Comparison of ENCODE assay signal across 15 cellular contexts in the genomic region with DNA sequence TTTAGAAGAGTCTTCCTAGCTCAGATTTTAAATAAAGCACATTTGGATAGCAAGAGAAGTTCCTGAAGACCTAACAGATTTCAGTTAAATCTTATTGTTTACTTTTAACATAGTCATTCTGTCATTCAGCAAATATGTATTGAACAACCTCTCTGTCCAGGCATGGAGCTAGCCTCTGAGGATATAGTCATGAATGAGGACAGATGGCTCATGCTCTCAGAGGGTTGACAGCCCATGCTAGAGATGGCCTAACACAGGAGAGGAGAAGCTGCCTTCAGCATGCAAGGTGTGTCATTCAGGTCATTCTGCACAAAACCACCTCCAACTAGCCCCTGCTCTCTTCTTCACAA. TPM values are rescaled to one million over a fixed set of nuclear protein-coding genes. Genes with fewer than 3 reads are reported as not detected.
DNase-seq lines count a peak whose midpoint lies in the region; TF ChIP-seq lines count a peak whose summit lies in the region.
"Had no signal": no experiment of that assay in that cellular context is flagged by ENCODE, and none has a peak within 500 bp of the region (broad histone marks: within the 10 kb centered on the region; RNA-seq: fewer than 3 reads in every experiment).

No MANE protein-coding gene starts in this region.

- no peak for TF ChIP-seq POLR2A in uterus (IDR thresholded peaks at IDR 0.05)

- DNase-seq in DMS 273 (lab: John Stamatoyannopoulos, UW; ENCODE audit: unreplicated experiment): peak; percentile 64
- DNase-seq in DMS 273 treated with DMSO at 0.1 percent for 48 hours (lab: John Stamatoyannopoulos, UW): no peak
- DNase-seq in NCI-H2196 treated with DMSO at 0.1 percent for 48 hours (lab: John Stamatoyannopoulos, UW; ENCODE audit: unreplicated experiment): peak; percentile 66
- no peak for DNase-seq in chondrocyte (ENCODE audit: low spot score)
- no peak for DNase-seq in uterus
- DNase-seq in cortex of kidney (lab: John Stamatoyannopoulos, UW): no peak
- no peak for DNase-seq in head of caudate nucleus
- DNase-seq: activated CD4-positive, alpha-beta T cell treated with anti-CD3 and anti-CD28 coated beads for 1 hour; kidney glomerular epithelial cell had no signal

- peaks cover 13% of the 10 kb centered on the region for H3K4me1 ChIP-seq in rectal smooth muscle tissue (ENCODE audit: control insufficient read depth, insufficient read depth, low read length)
- H3K4me1 ChIP-seq in uterus: peaks cover 0 to 3% of the 10 kb centered on the region in 2 donors

- H3K27ac ChIP-seq in rectal smooth muscle tissue (ENCODE audit: low read depth, low read length) (peak overlapping the region; percentile 51), uterus (no peak overlapping the region)
- H3K27ac ChIP-seq: 22Rv1, tibial nerve had no signal

- intact Hi-C loops in uterus (cut with DNase I; ENCODE audit: low total_unique reads) (no loop called here), head of caudate nucleus (cut with DNase I) (no loop called here)

- peak overlapping the region; percentile 74 for H3K27ac Mint-ChIP-seq in chondrocyte (ENCODE audit: unreplicated experiment)
- H3K27ac Mint-ChIP-seq: activated T-helper 1 cell treated with anti-CD3 and anti-CD28 coated beads, Interleukin-12 subunit alpha, Interleukin-12 subunit beta, Interleukin-2, Interleukin-4 antibody, amounts not matched to agents 30 ng/mL and 10 ng/mL and 1 ng/mL, durations not matched to agents 14 hours and 24 hours and 36 hours; natural killer cell treated with Interleukin-12 subunit alpha and Interleukin-12 subunit beta and Interleukin-15 and Interleukin-18, amount 100 ng/mL, for 72 hours had no signal

- H3K27me3 ChIP-seq in rectal smooth muscle tissue (ENCODE audit: control insufficient read depth, insufficient read depth, low read length) (no peaks in the 10 kb centered on the region), uterus (no peaks in the 10 kb centered on the region)

- H3K9me3 Mint-ChIP-seq in chondrocyte (ENCODE audit: low read depth): no peaks in the 10 kb centered on the region
- H3K9me3 Mint-ChIP-seq: activated T-helper 1 cell treated with anti-CD3 and anti-CD28 coated beads, Interleukin-12 subunit alpha, Interleukin-12 subunit beta, Interleukin-2, Interleukin-4 antibody, amounts not matched to agents 30 ng/mL and 10 ng/mL and 1 ng/mL, durations not matched to agents 14 hours and 24 hours and 36 hours; central memory CD8-positive, alpha-beta T cell; natural killer cell treated with Interleukin-12 subunit alpha and Interleukin-12 subunit beta and Interleukin-15 and Interleukin-18, amount 100 ng/mL, for 72 hours had no signal

- H3K9ac ChIP-seq in rectal smooth muscle tissue (ENCODE audit: low read length): no peak overlapping the region

- H3K4me3 Mint-ChIP-seq in chondrocyte (ENCODE audit: unreplicated experiment): no peak overlapping the region
- H3K4me3 Mint-ChIP-seq: activated T-helper 1 cell treated with anti-CD3 and anti-CD28 coated beads, Interleukin-12 subunit alpha, Interleukin-12 subunit beta, Interleukin-2, Interleukin-4 antibody, amounts not matched to agents 30 ng/mL and 10 ng/mL and 1 ng/mL, durations not matched to agents 14 hours and 24 hours and 36 hours; central memory CD8-positive, alpha-beta T cell; natural killer cell treated with Interleukin-12 subunit alpha and Interleukin-12 subunit beta and Interleukin-15 and Interleukin-18, amount 100 ng/mL, for 72 hours had no signal

- peaks cover 7% of the 10 kb centered on the region for H3K27me3 Mint-ChIP-seq in chondrocyte (ENCODE audit: low read depth)

- H3K4me1 Mint-ChIP-seq in chondrocyte (ENCODE audit: low read depth): peaks cover 26% of the 10 kb centered on the region
- H3K4me1 Mint-ChIP-seq: central memory CD8-positive, alpha-beta T cell had no signal

- H3K9me3 ChIP-seq in uterus: no peaks in the 10 kb centered on the region
- H3K9me3 ChIP-seq: tibial nerve had no signal

- TF ChIP-seq CTCF in chondrocyte (IDR thresholded peaks at IDR 0.05): no peak
- no peak for TF ChIP-seq CTCF in uterus (IDR thresholded peaks at IDR 0.05)

- H3K36me3 ChIP-seq in rectal smooth muscle tissue (ENCODE audit: control insufficient read depth, insufficient read depth, low read length): no peaks in the 10 kb centered on the region
- no peaks in the 10 kb centered on the region for H3K36me3 ChIP-seq in uterus
- H3K36me3 ChIP-seq: tibial nerve had no signal

- no peak overlapping the region for H3K4me3 ChIP-seq in rectal smooth muscle tissue (ENCODE audit: low read length)
- no peak overlapping the region for H3K4me3 ChIP-seq in uterus
- H3K4me3 ChIP-seq: tibial nerve had no signal

- H3K36me3 Mint-ChIP-seq in chondrocyte (ENCODE audit: low read depth): no peaks in the 10 kb centered on the region

RNA-seq across cellular contexts. Expression of a gene that starts 6.2 kb away (rescaled TPM):
- total RNA-seq in chondrocyte (0.38 to 1.8 TPM (median 0.72 TPM) in 3 replicates), uterus (10 to 100 TPM in 1 of 4 donors, 1 to 10 TPM in 3; 1.5 to 10.9 (median 4.6) TPM)
- total RNA-seq: activated T-helper 1 cell treated with anti-CD3 and anti-CD28 coated beads, Interleukin-12 subunit alpha, Interleukin-12 subunit beta, Interleukin-2, Interleukin-4 antibody, amounts not matched to agents 30 ng/mL and 10 ng/mL and 1 ng/mL, durations not matched to agents 14 hours and 24 hours and 36 hours; natural killer cell treated with Interleukin-12 subunit alpha and Interleukin-12 subunit beta and Interleukin-15 and Interleukin-18, amount 100 ng/mL, for 72 hours had no signal

Comparison
In these comparisons a context has a peak if more than half of its experiments do, and no peak if none do; other contexts are left out.
1. DNase-seq: peak in DMS 273 (single experiment) and NCI-H2196 treated with DMSO at 0.1 percent for 48 hours (single experiment); none in DMS 273 treated with DMSO at 0.1 percent for 48 hours (single experiment), chondrocyte (single experiment), uterus (0 of 2), cortex of kidney (single experiment) and head of caudate nucleus (0 of 42).